In the genomic region with DNA sequence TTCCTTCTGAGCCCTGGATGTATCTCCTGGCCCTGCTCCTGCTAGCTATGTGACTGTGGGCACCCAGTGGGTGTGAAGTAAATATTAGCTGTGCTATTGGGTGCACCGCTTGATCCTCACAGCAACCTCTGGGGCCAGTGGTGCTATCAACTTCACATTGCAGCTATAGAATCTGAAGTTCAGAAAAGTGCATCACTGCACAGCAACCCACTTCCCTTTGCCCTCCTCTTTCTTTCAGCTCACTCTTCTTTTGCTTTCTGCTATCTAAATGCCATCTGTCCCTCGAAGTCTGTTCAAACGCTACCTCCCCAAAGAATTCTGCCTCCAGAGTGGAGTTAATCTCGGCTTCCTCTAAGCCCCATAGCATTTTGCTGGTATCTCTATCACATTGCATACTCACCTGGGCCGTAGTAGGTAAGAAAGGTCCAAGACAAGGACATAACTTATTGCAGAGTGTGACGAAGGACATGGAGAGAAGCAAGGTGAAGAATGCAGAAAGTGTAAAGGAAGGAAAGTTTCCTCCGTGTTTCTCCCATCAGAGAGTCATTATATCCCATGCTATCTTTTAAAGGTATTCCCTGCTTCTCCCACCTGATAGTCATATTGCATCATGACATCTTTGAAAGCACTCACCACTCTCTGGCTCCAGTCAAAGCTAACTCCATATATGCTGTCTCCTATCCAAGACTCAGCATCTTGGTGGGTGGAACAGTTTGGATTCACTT, we compare ENCODE assay signal across 20 cellular contexts. TPM values are rescaled to one million over a fixed set of nuclear protein-coding genes. Genes with fewer than 3 reads are reported as not detected.
A peak's percentile ranks its signal among the peaks of the same experiment; 100 is the strongest.
DNase-seq lines count a peak whose midpoint lies in the region; ATAC-seq, FAIRE-seq and TF ChIP-seq lines count a peak whose summit lies in the region.
"Had no signal": no experiment of that assay in that cellular context is flagged by ENCODE, and none has a peak within 500 bp of the region (broad histone marks: within the 10 kb centered on the region; RNA-seq: fewer than 3 reads in every experiment).

No MANE protein-coding gene starts in this region.

- POLR2A ChIA-PET in HepG2 (lab: Yijun Ruan, JAX): no interaction called here
- POLR2A ChIA-PET in activated naive CD8-positive, alpha-beta T cell treated with anti-CD3 and anti-CD28 coated beads, Interleukin-2, amount 10 ng/mL, durations not matched to agents 7 days and 5 days (lab: Charles Lee): interaction anchor here (0.9 to 7.4 kb wide), 10 partner anchors 8 to 352 kb away, joined by 3 to 271 read pairs (median 6); a partner anchor contains a TSS

- CTCF ChIA-PET in HepG2 (lab: Yijun Ruan, JAX; ENCODE audit: low intra/inter-chr PET ratio, low total read pairs): no interaction called here

- H3K36me3 Mint-ChIP-seq in T-helper 1 cell treated with Interleukin-12 subunit alpha and Interleukin-12 subunit beta and Interleukin-4 antibody, amounts not matched to agents 30 μg/mL and 1 μg/mL, for 36 hours (ENCODE audit: low read depth): peaks cover 21% of the 10 kb centered on the region
- peaks cover 15% of the 10 kb centered on the region for H3K36me3 Mint-ChIP-seq in activated naive CD8-positive, alpha-beta T cell treated with anti-CD3 and anti-CD28 coated beads, Interleukin-2, amount 10 ng/mL, durations not matched to agents 7 days and 5 days

- peak overlapping the region; percentile 91 for H3K27ac Mint-ChIP-seq in T-helper 1 cell treated with Interleukin-12 subunit alpha and Interleukin-12 subunit beta and Interleukin-4 antibody, amounts not matched to agents 30 μg/mL and 1 μg/mL, for 36 hours
- H3K27ac Mint-ChIP-seq in activated naive CD8-positive, alpha-beta T cell treated with anti-CD3 and anti-CD28 coated beads, Interleukin-2, amount 10 ng/mL, durations not matched to agents 7 days and 5 days: peak overlapping the region; percentile 95

- H3K4me1 Mint-ChIP-seq in T-helper 1 cell treated with Interleukin-12 subunit alpha and Interleukin-12 subunit beta and Interleukin-4 antibody, amounts not matched to agents 30 μg/mL and 1 μg/mL, for 36 hours (ENCODE audit: low read depth): peaks cover 89% of the 10 kb centered on the region
- peaks cover 78% of the 10 kb centered on the region for H3K4me1 Mint-ChIP-seq in activated naive CD8-positive, alpha-beta T cell treated with anti-CD3 and anti-CD28 coated beads, Interleukin-2, amount 10 ng/mL, durations not matched to agents 7 days and 5 days
- H3K4me1 Mint-ChIP-seq: neural crest cell had no signal

- TF ChIP-seq EP300 in HepG2 (IDR thresholded peaks at IDR 0.05; ENCODE audit: low read depth in 2 of 2, low read length in 2 of 2): no peak
- TF ChIP-seq EP300 in HepG2 (CRISPR knock-in tag; IDR thresholded peaks at IDR 0.05; ENCODE audit: borderline replicate concordance): no peak

- no peak overlapping the region for H3K9ac ChIP-seq in HepG2 (ENCODE audit: insufficient read depth, low read depth, low read length)
- H3K9ac ChIP-seq: SK-N-SH had no signal

- H3K27me3 ChIP-seq in HepG2 (ENCODE audit: control insufficient read depth in 1 of 2, insufficient read depth in 2 of 2, low read length in 2 of 2) (peaks cover under 1 to 7% of the 10 kb centered on the region in 2 experiments; a peak in 2 of 5 replicates), right lobe of liver (no peaks in the 10 kb centered on the region)
- H3K27me3 ChIP-seq: body of pancreas, hepatocyte, sigmoid colon had no signal

- H3K4me3 Mint-ChIP-seq in T-helper 1 cell treated with Interleukin-12 subunit alpha and Interleukin-12 subunit beta and Interleukin-4 antibody, amounts not matched to agents 30 μg/mL and 1 μg/mL, for 36 hours: peak overlapping the region; percentile 52
- H3K4me3 Mint-ChIP-seq in activated naive CD8-positive, alpha-beta T cell treated with anti-CD3 and anti-CD28 coated beads, Interleukin-2, amount 10 ng/mL, durations not matched to agents 7 days and 5 days: peak overlapping the region; percentile 73
- H3K4me3 Mint-ChIP-seq: neural crest cell had no signal

- no peaks in the 10 kb centered on the region for H3K79me2 ChIP-seq in HepG2 (ENCODE audit: insufficient read depth, low read length)
- H3K79me2 ChIP-seq: hepatocyte had no signal

- H3K4me3 ChIP-seq in HepG2 (replicated peaks in 1 of 3; ENCODE audit: insufficient read depth in 1 of 3, low read depth in 2 of 3, low read length in 3 of 3) (no peak overlapping the region), right lobe of liver (no peak overlapping the region)
- H3K4me3 ChIP-seq: body of pancreas, hepatocyte, sigmoid colon had no signal

- peaks cover 25% of the 10 kb centered on the region for H3K9me3 Mint-ChIP-seq in T-helper 1 cell treated with Interleukin-12 subunit alpha and Interleukin-12 subunit beta and Interleukin-4 antibody, amounts not matched to agents 30 μg/mL and 1 μg/mL, for 36 hours
- H3K9me3 Mint-ChIP-seq in activated naive CD8-positive, alpha-beta T cell treated with anti-CD3 and anti-CD28 coated beads, Interleukin-2, amount 10 ng/mL, durations not matched to agents 7 days and 5 days: peaks cover 6% of the 10 kb centered on the region

- H3K27ac ChIP-seq in HepG2 (ENCODE audit: extremely low read length, insufficient read depth, low read length) (no peak overlapping the region), right lobe of liver (no peak overlapping the region)
- H3K27ac ChIP-seq: body of pancreas, hepatocyte, RWPE1, sigmoid colon had no signal

- no peak overlapping the region for H2AFZ ChIP-seq in HepG2 (ENCODE audit: low read length)
- H2AFZ ChIP-seq: hepatocyte had no signal

- DNase-seq in HepG2 (ENCODE audit: low spot score): no peak
- no peak for DNase-seq in right lobe of liver
- DNase-seq in activated naive CD8-positive, alpha-beta T cell treated with anti-CD3 and anti-CD28 coated beads, Interleukin-2, amount 10 ng/mL, durations not matched to agents 7 days and 5 days: no peak
- DNase-seq in NCI-H1092 (lab: John Stamatoyannopoulos, UW): no peak
- DNase-seq in NCI-H524 treated with DMSO at 0.1 percent for 48 hours (lab: John Stamatoyannopoulos, UW): no peak
- DNase-seq in midbrain (lab: John Stamatoyannopoulos, UW): no peak
- DNase-seq: body of pancreas, Karpas-422, NCI-H187 treated with DMSO at 0.1 percent for 48 hours, NCI-H748 treated with DMSO at 0.1 percent for 48 hours, sigmoid colon, SK-N-SH had no signal

- no peak for TF ChIP-seq RAD21 in HepG2 (CRISPR knock-in tag; IDR thresholded peaks at IDR 0.05)

- H3K27me3 Mint-ChIP-seq in T-helper 1 cell treated with Interleukin-12 subunit alpha and Interleukin-12 subunit beta and Interleukin-4 antibody, amounts not matched to agents 30 μg/mL and 1 μg/mL, for 36 hours (ENCODE audit: low read depth): no peaks in the 10 kb centered on the region
- H3K27me3 Mint-ChIP-seq in activated naive CD8-positive, alpha-beta T cell treated with anti-CD3 and anti-CD28 coated beads, Interleukin-2, amount 10 ng/mL, durations not matched to agents 7 days and 5 days: no peaks in the 10 kb centered on the region

- no peaks in the 10 kb centered on the region for H3K36me3 ChIP-seq in HepG2 (replicated peaks in 1 of 2; ENCODE audit: control insufficient read depth in 1 of 2, insufficient read depth in 2 of 2, low read length in 2 of 2)
- H3K36me3 ChIP-seq in right lobe of liver: no peaks in the 10 kb centered on the region
- H3K36me3 ChIP-seq: sigmoid colon had no signal

- FAIRE-seq in HepG2 (lab: Jason Lieb, UNC): no peak
- FAIRE-seq: frontal cortex, HTR-8/SVneo, urothelium cell line had no signal

- ATAC-seq in HepG2: peak; percentile 30; the same call in 1 of the 3 replicates
- no peak for ATAC-seq in right lobe of liver
- ATAC-seq in activated naive CD8-positive, alpha-beta T cell treated with anti-CD3 and anti-CD28 coated beads, Interleukin-2, amount 10 ng/mL, durations not matched to agents 7 days and 5 days (ENCODE audit: low read depth): no peak
- ATAC-seq: body of pancreas, esophagus mucosa had no signal

- TF ChIP-seq POLR2A in HepG2 (IDR thresholded peaks at IDR 0.05; ENCODE audit: insufficient read depth in 1 of 2, low read depth in 2 of 2, low read length in 2 of 2): no peak
- no peak for TF ChIP-seq POLR2A in right lobe of liver (IDR thresholded peaks at IDR 0.05)

- WGBS in HepG2 (ENCODE audit: low lambda C conversion rate): 54% methylated on average over 7 of the region's 7 CpGs
- WGBS in right lobe of liver (ENCODE audit: insufficient coverage, low coverage, low lambda C conversion rate, missing lambda C conversion rate): 89% methylated on average over 6 of the region's 7 CpGs

- intact Hi-C loops in HepG2 (cut with micrococcal nuclease; ENCODE audit: unreplicated experiment) (no loop called here), right lobe of liver (cut with DNase I) (loop anchor here in 1 of 2 donors (10.0 kb wide), 1 partner anchor 152 kb away; no protein-coding TSS in a partner anchor)

- H3K9me3 ChIP-seq in HepG2 (ENCODE audit: low read length): no peaks in the 10 kb centered on the region
- H3K9me3 ChIP-seq in right lobe of liver: no peaks in the 10 kb centered on the region
- H3K9me3 ChIP-seq: body of pancreas, sigmoid colon, SK-N-SH had no signal

- H3K4me1 ChIP-seq in HepG2 (ENCODE audit: insufficient read depth, low read length) (peaks cover 31% of the 10 kb centered on the region), right lobe of liver (peaks cover 0 to 13% (median 2%) of the 10 kb centered on the region in 4 donors)
- H3K4me1 ChIP-seq: sigmoid colon had no signal

- no peak for TF ChIP-seq CTCF in HepG2 (CRISPR knock-in tag; IDR thresholded peaks at IDR 0.05)
- no peak for TF ChIP-seq CTCF in right lobe of liver (IDR thresholded peaks at IDR 0.05)

- no peaks in the 10 kb centered on the region for H4K20me1 ChIP-seq in HepG2 (ENCODE audit: insufficient read depth, low read length)

- in situ Hi-C loops in HepG2 (cut with HindIII; ENCODE audit: extremely low pct_ligation_motif_present, low pct_unique_long_range_greater_than_20kb): no loop called here

- BruUV-seq in HepG2 (replicated peaks; lab: Mats Ljungman, UMichigan): no TSS peak

- H3K4me2 ChIP-seq in HepG2 (ENCODE audit: low read depth, low read length): no peak overlapping the region
- H3K4me2 ChIP-seq: hepatocyte, SK-N-SH had no signal

RNA-seq across cellular contexts. Expression of a gene that starts 57.1 kb away (rescaled TPM):
- total RNA-seq in HepG2 (2016; rRNA removed; fragmentation: Illumina TruSeq; extraction: Trizol): 20.3 and 21.2 TPM in 2 replicates
- 5.3 and 5.8 TPM in 2 replicates for total RNA-seq in HepG2 (2016; cell fraction: cytosol; rRNA removed; fragmentation: Illumina TruSeq; extraction: Trizol; ENCODE audit: low read depth)
- 12.4 and 21.0 TPM in 2 replicates for total RNA-seq in HepG2 (2016; cell fraction: insoluble cytoplasmic fraction; rRNA removed; fragmentation: Illumina TruSeq; extraction: Trizol)
- 8.3 and 11.0 TPM in 2 replicates for total RNA-seq in HepG2 (2016; cell fraction: membrane; rRNA removed; fragmentation: Illumina TruSeq; extraction: Trizol)
- total RNA-seq in HepG2 (2016; cell fraction: nucleus; rRNA removed; fragmentation: Illumina TruSeq; extraction: Trizol): 25.9 and 29.9 TPM in 2 replicates
- polyA plus RNA-seq in HepG2 (2011; rRNA removed): 53.7 and 67.5 TPM in 2 replicates
- 18.9 and 19.0 TPM in 2 replicates for polyA plus RNA-seq in HepG2 (2011; cell fraction: cytosol; rRNA removed)
- polyA plus RNA-seq in HepG2 (2011; cell fraction: nucleus; rRNA removed): 286 and 355 TPM in 2 replicates
- polyA plus RNA-seq in HepG2 (2012): 95.9 and 236 TPM in 2 replicates
- 1.1 and 1.4 TPM in 2 replicates for polyA plus RNA-seq in HepG2 (2016; cell fraction: cytosol; fragmentation: Illumina TruSeq; extraction: Trizol; ENCODE audit: low read depth)
- polyA plus RNA-seq in HepG2 (2016; cell fraction: insoluble cytoplasmic fraction; fragmentation: Illumina TruSeq; extraction: Trizol; ENCODE audit: low read depth): 19.4 and 26.5 TPM in 2 replicates
- 3.5 and 4.8 TPM in 2 replicates for polyA plus RNA-seq in HepG2 (2016; cell fraction: membrane; fragmentation: Illumina TruSeq; extraction: Trizol; ENCODE audit: low read depth)
- polyA plus RNA-seq in HepG2 (2016; cell fraction: nucleus; fragmentation: Illumina TruSeq; extraction: Trizol; ENCODE audit: insufficient read depth, low read depth): 95.1 and 111 TPM in 2 replicates
- polyA minus RNA-seq in HepG2 (2011; rRNA and poly(A)+ RNA removed; ENCODE audit: low replicate concordance): 16.4 and 68.3 TPM in 2 replicates
- 22.3 and 35.5 TPM in 2 replicates for polyA minus RNA-seq in HepG2 (2011; cell fraction: cytosol; rRNA and poly(A)+ RNA removed)
- 81.2 and 114 TPM in 2 replicates for polyA minus RNA-seq in HepG2 (2011; cell fraction: nucleus; rRNA and poly(A)+ RNA removed)
- 10 to 100 TPM; 29.1 to 67.5 (median 41.8) TPM for total RNA-seq in right lobe of liver
- 10 to 100 TPM; 32.1 to 34.0 TPM for total RNA-seq in activated naive CD8-positive, alpha-beta T cell treated with anti-CD3 and anti-CD28 coated beads, Interleukin-2, amount 10 ng/mL, durations not matched to agents 7 days and 5 days
